16 cellular contexts compared by ENCODE assay signal in genomic region chr3:23495507-23495906, GRCh38.
DNase-seq lines count a peak whose midpoint lies in the region; ATAC-seq and TF ChIP-seq lines count a peak whose summit lies in the region.
"Had no signal": no experiment of that assay in that cellular context is flagged by ENCODE, and none has a peak within 500 bp of the region (broad histone marks: within the 10 kb centered on the region; RNA-seq: fewer than 3 reads in every experiment).

No MANE protein-coding gene starts in this region.

- TF ChIP-seq POLR2A in sigmoid colon (IDR thresholded peaks at IDR 0.05), result no peak

- no peak overlapping the region for H3K27ac ChIP-seq in sigmoid colon
- H3K27ac ChIP-seq in lower lobe of right lung, result no peak overlapping the region
- H3K27ac ChIP-seq: gastroesophageal sphincter, neural progenitor cell had no signal

- ATAC-seq in lower lobe of right lung (no peak), GM21528 (IDR thresholded peaks at IDR 0.05; ENCODE audit: low FRiP score, unreplicated experiment) (no peak)
- ATAC-seq: gastroesophageal sphincter had no signal

- H3K27me3 ChIP-seq in sigmoid colon (no peaks in the 10 kb centered on the region), lower lobe of right lung (ENCODE audit: low read depth) (no peaks in the 10 kb centered on the region)
- H3K27me3 ChIP-seq: gastroesophageal sphincter, neural progenitor cell had no signal

- WGBS in sigmoid colon, 2 donors, result 25 to 77% methylated on average over 1 of the region's 1 CpG

- DNase-seq in A172 (ENCODE audit: low spot score) (peak; percentile 19), HT1080 (ENCODE audit: low read depth) (peak; percentile 46), astrocyte of the spinal cord (ENCODE audit: low read depth, low spot score) (peak; percentile 16), iris pigment epithelial cell (ENCODE audit: low read depth) (peak; percentile 46), sigmoid colon (no peak), lower lobe of right lung (no peak), NCI-H526 treated with DMSO at 0.1 percent for 48 hours (lab: John Stamatoyannopoulos, UW) (no peak)
- DNase-seq: activated CD8-positive, alpha-beta memory T cell treated with anti-CD3 and anti-CD28 coated beads for 24 hours; activated naive CD4-positive, alpha-beta T cell treated with anti-CD3 and anti-CD28 coated beads for 36 hours; kidney; NCI-H446 treated with DMSO at 0.1 percent for 48 hours; trophoblast cell had no signal

- no peak for TF ChIP-seq CTCF in astrocyte of the spinal cord (IDR thresholded peaks at IDR 0.05; ENCODE audit: low read depth, low read length)
- no peak for TF ChIP-seq CTCF in sigmoid colon (IDR thresholded peaks at IDR 0.05)
- TF ChIP-seq CTCF in lower lobe of right lung (IDR thresholded peaks at IDR 0.05), result no peak

- H3K9me3 ChIP-seq in sigmoid colon (no peaks in the 10 kb centered on the region), lower lobe of right lung (no peaks in the 10 kb centered on the region)
- H3K9me3 ChIP-seq: gastroesophageal sphincter had no signal

- TF ChIP-seq EP300 in sigmoid colon (IDR thresholded peaks at IDR 0.05), result no peak

- intact Hi-C loops in sigmoid colon (cut with DNase I), result no loop called here
- intact Hi-C loops in lower lobe of right lung (cut with DNase I), result no loop called here

- H3K4me3 ChIP-seq in astrocyte of the spinal cord (ENCODE audit: low read depth, low read length), result no peak overlapping the region
- H3K4me3 ChIP-seq in sigmoid colon, result no peak overlapping the region
- H3K4me3 ChIP-seq in lower lobe of right lung, result no peak overlapping the region
- H3K4me3 ChIP-seq: gastroesophageal sphincter, GM12878, neural progenitor cell had no signal

- H3K4me1 ChIP-seq in sigmoid colon (peaks cover 0 to 20% (median 16%) of the 10 kb centered on the region in 4 donors), lower lobe of right lung (peaks cover 12% of the 10 kb centered on the region)

- in situ Hi-C loops in astrocyte of the spinal cord (cut with HindIII; ENCODE audit: low sequenced_read_pairs), result no loop called here

- no peaks in the 10 kb centered on the region for H3K36me3 ChIP-seq in sigmoid colon
- H3K36me3 ChIP-seq in lower lobe of right lung, result no peaks in the 10 kb centered on the region
- H3K36me3 ChIP-seq: gastroesophageal sphincter, neural progenitor cell had no signal

Comparison
In these comparisons a context has a peak if more than half of its experiments do, and no peak if none do; other contexts are left out.
1. DNase-seq: peak in A172 (single experiment), HT1080 (single experiment), astrocyte of the spinal cord (single experiment) and iris pigment epithelial cell (single experiment); none in sigmoid colon (single experiment), lower lobe of right lung (single experiment) and NCI-H526 treated with DMSO at 0.1 percent for 48 hours (single experiment).